In genomic region chr11:117796456-117797428, GRCh38 we compare ENCODE assay signal across 7 cellular contexts. TPM values are rescaled to one million over a fixed set of nuclear protein-coding genes. Genes with fewer than 3 reads are reported as not detected.
DNase-seq lines count a peak whose midpoint lies in the region; ATAC-seq and TF ChIP-seq lines count a peak whose summit lies in the region.

DSCAML1 (minus strand) TSS chr11:117797216; CDS start chr11:117797079, 137 bp downstream.

- TF ChIP-seq CTCF in NB4 (IDR thresholded peaks at IDR 0.05; ENCODE audit: low read depth, low read length) (no peak), heart right ventricle (IDR thresholded peaks at IDR 0.05) (no peak)

- H3K4me1 ChIP-seq in heart right ventricle = peaks cover 6 to 23% (median 19%) of the 10 kb centered on the region in 9 donors

- no peak for TF ChIP-seq POLR2A in NB4 (IDR thresholded peaks at IDR 0.05; ENCODE audit: extremely low read depth, insufficient read length)

- H3K27ac ChIP-seq in heart right ventricle = no peak within 1 kb of the TSS

- no peak within 1 kb of the TSS for H3K4me3 ChIP-seq in NB4 (ENCODE audit: low read depth, low read length)
- H3K4me3 ChIP-seq in heart right ventricle = peak within 1 kb of the TSS; percentile 0 to 45 (median 36)

- DNase-seq in NB4 (ENCODE audit: low read depth) (peak; percentile 38), activated T-cell treated with anti-CD3 and anti-CD28 coated beads for 48 hours (ENCODE audit: low read depth) (peak; percentile 40), heart right ventricle (peak in 1 of 2 donors; percentile 43), putamen (ENCODE audit: low spot score) (peak; percentile 64), DMS114 treated with DMSO at 0.1 percent for 48 hours (lab: John Stamatoyannopoulos, UW; ENCODE audit: unreplicated experiment) (no peak)

- peak in 7 of 8 donors; percentile 44 to 85 (median 63) for ATAC-seq in heart right ventricle
- ATAC-seq in HG02678 (IDR thresholded peaks at IDR 0.05; ENCODE audit: unreplicated experiment) = no peak
- no peak for ATAC-seq in HG02571 (IDR thresholded peaks at IDR 0.05; ENCODE audit: unreplicated experiment)

- WGBS in heart right ventricle, 2 donors = 2 to 3% methylated on average over 73 to 95 of the region's 97 CpGs

- H3K27me3 ChIP-seq in heart right ventricle = peaks cover 11 to 67% (median 53%) of the 10 kb centered on the region in 7 donors

- H3K36me3 ChIP-seq in heart right ventricle = peaks cover 0 to 2% (median 0%) of the 10 kb centered on the region in 9 donors

- intact Hi-C loops in heart right ventricle (cut with DNase I) = no loop called here

- no peaks in the 10 kb centered on the region for H3K9me3 ChIP-seq in heart right ventricle

RNA-seq across cellular contexts. Expression of gene DSCAML1, which starts in this region (rescaled TPM):
- total RNA-seq in heart right ventricle = 1 to 10 TPM in 3 of 10 donors, under 1 TPM in 7; 0.23 to 1.5 (median 0.57) TPM
- polyA plus RNA-seq in heart right ventricle = under 1 TPM; 0.16 to 0.88 TPM

Comparison
In these comparisons a context has a peak if more than half of its experiments do, and no peak if none do; other contexts are left out.
1. ATAC-seq: peak in heart right ventricle (7 of 8); none in HG02678 (single experiment) and HG02571 (single experiment).